In the genomic region with DNA sequence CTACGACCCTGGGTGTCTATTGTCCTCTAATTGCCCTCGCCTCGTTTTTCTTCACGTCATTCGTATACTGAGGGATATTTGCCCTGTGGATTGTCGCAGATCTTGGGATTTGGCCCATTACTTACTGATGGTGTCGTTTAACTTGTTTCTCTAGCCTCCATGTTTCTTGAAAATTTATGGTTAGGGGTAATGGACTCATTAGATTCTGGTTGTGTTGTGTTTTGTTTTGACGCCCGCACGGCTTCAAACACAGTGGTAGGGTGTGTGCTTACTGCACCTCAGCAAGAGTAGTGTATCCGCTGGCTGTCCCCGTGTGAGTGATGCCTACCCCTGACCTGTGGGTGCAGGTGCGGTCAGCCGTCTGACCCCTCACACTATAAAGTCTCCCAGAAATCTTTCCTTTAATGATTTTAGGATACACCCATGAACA, we compare ENCODE assay signal across 1 cellular context.
A peak's percentile ranks its signal among the peaks of the same experiment; 100 is the strongest.
TF ChIP-seq lines count a peak whose summit lies in the region.

No MANE protein-coding gene starts in this region.

TF ChIP-seq in K562, 482 proteins besides CTCF, POLR2A, EP300 and RAD21 (continued from another document):
- TF ChIP-seq, protein P1, sequence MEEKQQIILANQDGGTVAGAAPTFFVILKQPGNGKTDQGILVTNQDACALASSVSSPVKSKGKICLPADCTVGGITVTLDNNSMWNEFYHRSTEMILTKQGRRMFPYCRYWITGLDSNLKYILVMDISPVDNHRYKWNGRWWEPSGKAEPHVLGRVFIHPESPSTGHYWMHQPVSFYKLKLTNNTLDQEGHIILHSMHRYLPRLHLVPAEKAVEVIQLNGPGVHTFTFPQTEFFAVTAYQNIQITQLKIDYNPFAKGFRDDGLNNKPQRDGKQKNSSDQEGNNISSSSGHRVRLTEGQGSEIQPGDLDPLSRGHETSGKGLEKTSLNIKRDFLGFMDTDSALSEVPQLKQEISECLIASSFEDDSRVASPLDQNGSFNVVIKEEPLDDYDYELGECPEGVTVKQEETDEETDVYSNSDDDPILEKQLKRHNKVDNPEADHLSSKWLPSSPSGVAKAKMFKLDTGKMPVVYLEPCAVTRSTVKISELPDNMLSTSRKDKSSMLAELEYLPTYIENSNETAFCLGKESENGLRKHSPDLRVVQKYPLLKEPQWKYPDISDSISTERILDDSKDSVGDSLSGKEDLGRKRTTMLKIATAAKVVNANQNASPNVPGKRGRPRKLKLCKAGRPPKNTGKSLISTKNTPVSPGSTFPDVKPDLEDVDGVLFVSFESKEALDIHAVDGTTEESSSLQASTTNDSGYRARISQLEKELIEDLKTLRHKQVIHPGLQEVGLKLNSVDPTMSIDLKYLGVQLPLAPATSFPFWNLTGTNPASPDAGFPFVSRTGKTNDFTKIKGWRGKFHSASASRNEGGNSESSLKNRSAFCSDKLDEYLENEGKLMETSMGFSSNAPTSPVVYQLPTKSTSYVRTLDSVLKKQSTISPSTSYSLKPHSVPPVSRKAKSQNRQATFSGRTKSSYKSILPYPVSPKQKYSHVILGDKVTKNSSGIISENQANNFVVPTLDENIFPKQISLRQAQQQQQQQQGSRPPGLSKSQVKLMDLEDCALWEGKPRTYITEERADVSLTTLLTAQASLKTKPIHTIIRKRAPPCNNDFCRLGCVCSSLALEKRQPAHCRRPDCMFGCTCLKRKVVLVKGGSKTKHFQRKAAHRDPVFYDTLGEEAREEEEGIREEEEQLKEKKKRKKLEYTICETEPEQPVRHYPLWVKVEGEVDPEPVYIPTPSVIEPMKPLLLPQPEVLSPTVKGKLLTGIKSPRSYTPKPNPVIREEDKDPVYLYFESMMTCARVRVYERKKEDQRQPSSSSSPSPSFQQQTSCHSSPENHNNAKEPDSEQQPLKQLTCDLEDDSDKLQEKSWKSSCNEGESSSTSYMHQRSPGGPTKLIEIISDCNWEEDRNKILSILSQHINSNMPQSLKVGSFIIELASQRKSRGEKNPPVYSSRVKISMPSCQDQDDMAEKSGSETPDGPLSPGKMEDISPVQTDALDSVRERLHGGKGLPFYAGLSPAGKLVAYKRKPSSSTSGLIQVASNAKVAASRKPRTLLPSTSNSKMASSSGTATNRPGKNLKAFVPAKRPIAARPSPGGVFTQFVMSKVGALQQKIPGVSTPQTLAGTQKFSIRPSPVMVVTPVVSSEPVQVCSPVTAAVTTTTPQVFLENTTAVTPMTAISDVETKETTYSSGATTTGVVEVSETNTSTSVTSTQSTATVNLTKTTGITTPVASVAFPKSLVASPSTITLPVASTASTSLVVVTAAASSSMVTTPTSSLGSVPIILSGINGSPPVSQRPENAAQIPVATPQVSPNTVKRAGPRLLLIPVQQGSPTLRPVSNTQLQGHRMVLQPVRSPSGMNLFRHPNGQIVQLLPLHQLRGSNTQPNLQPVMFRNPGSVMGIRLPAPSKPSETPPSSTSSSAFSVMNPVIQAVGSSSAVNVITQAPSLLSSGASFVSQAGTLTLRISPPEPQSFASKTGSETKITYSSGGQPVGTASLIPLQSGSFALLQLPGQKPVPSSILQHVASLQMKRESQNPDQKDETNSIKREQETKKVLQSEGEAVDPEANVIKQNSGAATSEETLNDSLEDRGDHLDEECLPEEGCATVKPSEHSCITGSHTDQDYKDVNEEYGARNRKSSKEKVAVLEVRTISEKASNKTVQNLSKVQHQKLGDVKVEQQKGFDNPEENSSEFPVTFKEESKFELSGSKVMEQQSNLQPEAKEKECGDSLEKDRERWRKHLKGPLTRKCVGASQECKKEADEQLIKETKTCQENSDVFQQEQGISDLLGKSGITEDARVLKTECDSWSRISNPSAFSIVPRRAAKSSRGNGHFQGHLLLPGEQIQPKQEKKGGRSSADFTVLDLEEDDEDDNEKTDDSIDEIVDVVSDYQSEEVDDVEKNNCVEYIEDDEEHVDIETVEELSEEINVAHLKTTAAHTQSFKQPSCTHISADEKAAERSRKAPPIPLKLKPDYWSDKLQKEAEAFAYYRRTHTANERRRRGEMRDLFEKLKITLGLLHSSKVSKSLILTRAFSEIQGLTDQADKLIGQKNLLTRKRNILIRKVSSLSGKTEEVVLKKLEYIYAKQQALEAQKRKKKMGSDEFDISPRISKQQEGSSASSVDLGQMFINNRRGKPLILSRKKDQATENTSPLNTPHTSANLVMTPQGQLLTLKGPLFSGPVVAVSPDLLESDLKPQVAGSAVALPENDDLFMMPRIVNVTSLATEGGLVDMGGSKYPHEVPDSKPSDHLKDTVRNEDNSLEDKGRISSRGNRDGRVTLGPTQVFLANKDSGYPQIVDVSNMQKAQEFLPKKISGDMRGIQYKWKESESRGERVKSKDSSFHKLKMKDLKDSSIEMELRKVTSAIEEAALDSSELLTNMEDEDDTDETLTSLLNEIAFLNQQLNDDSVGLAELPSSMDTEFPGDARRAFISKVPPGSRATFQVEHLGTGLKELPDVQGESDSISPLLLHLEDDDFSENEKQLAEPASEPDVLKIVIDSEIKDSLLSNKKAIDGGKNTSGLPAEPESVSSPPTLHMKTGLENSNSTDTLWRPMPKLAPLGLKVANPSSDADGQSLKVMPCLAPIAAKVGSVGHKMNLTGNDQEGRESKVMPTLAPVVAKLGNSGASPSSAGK (IDR thresholded peaks at IDR 0.05) = 0 out of 2 replicates have a peak, but pooled peaks have one; percentile 30
- peak; percentile 10 for TF ChIP-seq RBBP5 (IDR thresholded peaks at IDR 0.05; ENCODE audit: borderline replicate concordance, insufficient read depth, low read length, poor library complexity, severe bottlenecking)
